7 cellular contexts compared by ENCODE assay signal in genomic region chr1:4652631-4653327, GRCh38. TPM values are rescaled to one million over a fixed set of nuclear protein-coding genes. Genes with fewer than 3 reads are reported as not detected.
A peak's percentile ranks its signal among the peaks of the same experiment; 100 is the strongest.
DNase-seq lines count a peak whose midpoint lies in the region; ATAC-seq, FAIRE-seq and TF ChIP-seq lines count a peak whose summit lies in the region.

No MANE protein-coding gene starts in this region.

- no CpG with 5 or more reads among the region's 31 CpGs for WGBS in mesendoderm (ENCODE audit: extremely low coverage, insufficient coverage, low lambda C conversion rate)

- H3K4me3 ChIP-seq in MM.1S (ENCODE audit: low read length): no peak overlapping the region
- no peak overlapping the region for H3K4me3 ChIP-seq in colonic mucosa
- H3K4me3 ChIP-seq in mesendoderm (ENCODE audit: low read length): no peak overlapping the region

- H3K9ac ChIP-seq in MM.1S (ENCODE audit: low read length): no peak overlapping the region
- no peak overlapping the region for H3K9ac ChIP-seq in colonic mucosa (ENCODE audit: low read depth in 2 of 2, low read length in 2 of 2)
- no peak overlapping the region for H3K9ac ChIP-seq in mesendoderm (ENCODE audit: low read length)

- H3K4me1 ChIP-seq in MM.1S (ENCODE audit: low read length): no peaks in the 10 kb centered on the region
- H3K4me1 ChIP-seq in colonic mucosa: no peaks in the 10 kb centered on the region
- H3K4me1 ChIP-seq in mesendoderm (ENCODE audit: control insufficient read depth, low read depth, low read length): peaks cover 9% of the 10 kb centered on the region

- H3K23ac ChIP-seq in mesendoderm (ENCODE audit: low read length): no peak overlapping the region

- no peak for FAIRE-seq in GM18507 (lab: Jason Lieb, UNC)

- no peak overlapping the region for H3K27ac ChIP-seq in MM.1S (ENCODE audit: low read length)
- no peak overlapping the region for H3K27ac ChIP-seq in colonic mucosa
- no peak overlapping the region for H3K27ac ChIP-seq in mesendoderm (ENCODE audit: low read depth, low read length)

- H3K36me3 ChIP-seq in MM.1S (replicated peaks; ENCODE audit: insufficient read depth, low read length) (no peaks in the 10 kb centered on the region), colonic mucosa (no peaks in the 10 kb centered on the region), mesendoderm (ENCODE audit: control insufficient read depth, insufficient read depth, low read length) (no peaks in the 10 kb centered on the region)

- no peak overlapping the region for H2BK15ac ChIP-seq in mesendoderm (replicated peaks; ENCODE audit: low read depth)

- H3K4ac ChIP-seq in mesendoderm (ENCODE audit: low read depth, low read length): no peak overlapping the region

- no peak overlapping the region for H2BK5ac ChIP-seq in mesendoderm (ENCODE audit: low read length)

- H3K79me2 ChIP-seq in MM.1S (ENCODE audit: low read length) (no peaks in the 10 kb centered on the region), mesendoderm (ENCODE audit: control insufficient read depth, insufficient read depth, low read length) (no peaks in the 10 kb centered on the region)

- H3F3A ChIP-seq in MM.1S (ENCODE audit: insufficient read depth, low read length): no peaks in the 10 kb centered on the region

- no peak overlapping the region for H3K56ac ChIP-seq in mesendoderm (ENCODE audit: low read length)

- H3K9me3 ChIP-seq in MM.1S (replicated peaks; ENCODE audit: insufficient read depth, low read length): no peaks in the 10 kb centered on the region
- H3K9me3 ChIP-seq in colonic mucosa: no peaks in the 10 kb centered on the region

- H4K8ac ChIP-seq in mesendoderm (ENCODE audit: low read depth, low read length): no peak overlapping the region

- no peaks in the 10 kb centered on the region for H4K20me1 ChIP-seq in MM.1S (ENCODE audit: insufficient read depth, low read length)

- peak overlapping the region; percentile 30; the same call in 1 of the 2 replicates for H3K4me2 ChIP-seq in MM.1S (ENCODE audit: low read depth, low read length)
- H3K4me2 ChIP-seq in mesendoderm (ENCODE audit: low read length): no peak overlapping the region

- no peak for ATAC-seq in GM19328 (IDR thresholded peaks at IDR 0.05; ENCODE audit: unreplicated experiment)

- H2BK120ac ChIP-seq in mesendoderm (ENCODE audit: low read depth, low read length): no peak overlapping the region

- H3K9me2 ChIP-seq in MM.1S (replicated peaks; ENCODE audit: insufficient read depth, low read length): no peaks in the 10 kb centered on the region

- intact Hi-C loops in colonic mucosa (cut with DNase I): no loop called here

- H3K27me3 ChIP-seq in MM.1S (replicated peaks; ENCODE audit: insufficient read depth, low read length) (peaks cover 52% of the 10 kb centered on the region), colonic mucosa (peaks cover 36% of the 10 kb centered on the region), mesendoderm (ENCODE audit: insufficient read depth, low read length, poor library complexity) (peaks cover 16% of the 10 kb centered on the region)

- DNase-seq in GM18507 (ENCODE audit: extremely low spot score, insufficient read length, low read depth): peak; percentile 57
- peak; percentile 43 for DNase-seq in MM.1S
- peak; percentile 57 for DNase-seq in activated CD4-positive, alpha-beta T cell treated with anti-CD3 and anti-CD28 coated beads, Interleukin-2, amount 50 U/mL, for 1 hour
- peak; percentile 24 for DNase-seq in colonic mucosa
- DNase-seq in mesendoderm: peak; percentile 74
- peak; percentile 29 to 32 for DNase-seq in stimulated activated CD8-positive, alpha-beta memory T cell treated with anti-CD3 and anti-CD28 coated beads, Interleukin-4, amount 100 ng/mL, for 1 hour (ENCODE audit: low read depth in 2 of 2, low spot score in 1 of 2)

- no peak overlapping the region for H4K5ac ChIP-seq in mesendoderm (ENCODE audit: low read length)

- TF ChIP-seq CTCF in MM.1S (IDR thresholded peaks at IDR 0.05; ENCODE audit: low read length): peak; percentile 87
- TF ChIP-seq CTCF in colonic mucosa (IDR thresholded peaks at IDR 0.05): peak; percentile 92

- H2AFZ ChIP-seq in MM.1S (ENCODE audit: low read length): 0 out of 2 replicates have a peak overlapping the region, but pooled peaks have one; percentile 30

- no peaks in the 10 kb centered on the region for H3K79me1 ChIP-seq in mesendoderm (ENCODE audit: low read length)

- no peak overlapping the region for H3K18ac ChIP-seq in mesendoderm (ENCODE audit: low read length)

- no peak overlapping the region for H2AK5ac ChIP-seq in mesendoderm (ENCODE audit: low read length)

RNA-seq across cellular contexts. Expression of gene AJAP1, which starts 1.6 kb away (rescaled TPM):
- under 1 TPM; 0.07 to 0.42 TPM for total RNA-seq in colonic mucosa
- polyA plus RNA-seq in mesendoderm (2013, experiment 1 of 2): 1.8 TPM
- polyA plus RNA-seq in mesendoderm (2013, experiment 2 of 2): 2.2 TPM

Comparison
In these comparisons a context has a peak if more than half of its experiments do, and no peak if none do; other contexts are left out.
1. DNase-seq: peak in every context shown above with its lines; median percentile 74 in mesendoderm; 57 in GM18507; 57 in activated CD4-positive, alpha-beta T cell treated with anti-CD3 and anti-CD28 coated beads, Interleukin-2, amount 50 U/mL, for 1 hour; 43 in MM.1S; 30 in stimulated activated CD8-positive, alpha-beta memory T cell treated with anti-CD3 and anti-CD28 coated beads, Interleukin-4, amount 100 ng/mL, for 1 hour; 24 in colonic mucosa.